9 cellular contexts compared by ENCODE assay signal in the genomic region with DNA sequence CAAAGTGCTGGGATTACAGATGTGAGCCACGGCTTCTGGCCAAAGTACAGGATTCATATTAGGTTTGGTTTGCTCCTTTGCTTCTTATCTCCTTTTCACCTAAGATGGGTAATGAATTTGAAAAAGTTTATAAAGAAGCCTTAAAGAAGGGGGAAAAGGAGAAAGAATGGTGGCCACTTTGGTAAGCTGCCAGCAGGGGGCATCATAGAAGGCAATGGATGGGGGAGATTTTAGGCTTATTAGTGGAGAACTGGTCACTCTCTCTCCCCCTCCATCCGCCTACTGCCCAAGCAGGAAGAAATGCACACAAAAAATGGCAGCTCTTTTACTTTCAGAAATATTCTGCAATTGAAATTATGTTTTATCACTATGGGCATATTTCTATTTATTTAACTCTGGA. TPM values are rescaled to one million over a fixed set of nuclear protein-coding genes. Genes with fewer than 3 reads are reported as not detected.
DNase-seq lines count a peak whose midpoint lies in the region; ATAC-seq, FAIRE-seq and TF ChIP-seq lines count a peak whose summit lies in the region.
"Had no signal": no experiment of that assay in that cellular context is flagged by ENCODE, and none has a peak within 500 bp of the region (broad histone marks: within the 10 kb centered on the region; RNA-seq: fewer than 3 reads in every experiment).

No MANE protein-coding gene starts in this region.

- no peak overlapping the region for H3K23ac ChIP-seq in trophoblast cell (ENCODE audit: low read length)

- no peaks in the 10 kb centered on the region for H3K36me3 ChIP-seq in bronchial epithelial cell (ENCODE audit: control insufficient read depth, insufficient read depth, low read length)
- H3K36me3 ChIP-seq in trophoblast cell (ENCODE audit: control insufficient read depth in 1 of 2, insufficient read depth in 2 of 2, low read length in 2 of 2), result no peaks in the 10 kb centered on the region

- H4K8ac ChIP-seq in trophoblast cell (ENCODE audit: low read depth, low read length), result no peak overlapping the region

- H3K4ac ChIP-seq in trophoblast cell (ENCODE audit: low read depth, low read length), result no peak overlapping the region

- no peak overlapping the region for H4K91ac ChIP-seq in trophoblast cell (ENCODE audit: low read depth, low read length)

- H2BK120ac ChIP-seq in trophoblast cell (ENCODE audit: insufficient read depth, low read length, poor library complexity), result no peak overlapping the region

- H3K79me2 ChIP-seq in trophoblast cell (ENCODE audit: control insufficient read depth, insufficient read depth, low read length, poor library complexity), result no peaks in the 10 kb centered on the region

- no peaks in the 10 kb centered on the region for H3K79me1 ChIP-seq in trophoblast cell (ENCODE audit: low read length)

- no peak overlapping the region for H2AFZ ChIP-seq in trophoblast cell (ENCODE audit: insufficient read depth, low read length, poor library complexity)

- no peak overlapping the region for H3K18ac ChIP-seq in trophoblast cell (ENCODE audit: low read length)

- H2BK5ac ChIP-seq in trophoblast cell (ENCODE audit: low read depth, low read length, poor library complexity), result no peak overlapping the region

- no peaks in the 10 kb centered on the region for H3K4me1 ChIP-seq in trophoblast cell (ENCODE audit: control insufficient read depth in 1 of 2, insufficient read depth in 2 of 2, low read length in 2 of 2)

- H3K9me3 ChIP-seq in trophoblast cell (ENCODE audit: insufficient read depth, low read depth, low read length), result no peaks in the 10 kb centered on the region

- no peak for FAIRE-seq in bronchial epithelial cell (lab: Jason Lieb, UNC)

- no peak overlapping the region for H3K14ac ChIP-seq in trophoblast cell (ENCODE audit: low read length)

- H3K4me2 ChIP-seq in trophoblast cell (ENCODE audit: low read length), result no peak overlapping the region

- no peak overlapping the region for H2AK5ac ChIP-seq in trophoblast cell (ENCODE audit: low read length)

- H3K4me3 ChIP-seq in bronchial epithelial cell (ENCODE audit: low read depth, low read length) (no peak overlapping the region), trophoblast cell (ENCODE audit: low read depth, low read length) (no peak overlapping the region)

- no peak for ATAC-seq in GM18861 (IDR thresholded peaks at IDR 0.05; ENCODE audit: unreplicated experiment)
- no peak for ATAC-seq in HG03095 (IDR thresholded peaks at IDR 0.05; ENCODE audit: unreplicated experiment)
- ATAC-seq: activated naive CD4-positive, alpha-beta T cell treated with anti-CD3 and anti-CD28 coated beads, Interleukin-2, amount 50 U/mL, for 72 hours had no signal

- TF ChIP-seq CTCF in bronchial epithelial cell (IDR thresholded peaks at IDR 0.05; ENCODE audit: insufficient read depth, low read length, severe bottlenecking), result peak; percentile 38

- H3K27ac ChIP-seq in trophoblast cell (ENCODE audit: low read depth, low read length), result no peak overlapping the region

- H2BK12ac ChIP-seq in trophoblast cell (ENCODE audit: low read length), result no peak overlapping the region

- no peak overlapping the region for H3K9ac ChIP-seq in trophoblast cell (ENCODE audit: low read length)

- no peaks in the 10 kb centered on the region for H3K27me3 ChIP-seq in bronchial epithelial cell (ENCODE audit: control insufficient read depth, insufficient read depth, low read length)
- no peaks in the 10 kb centered on the region for H3K27me3 ChIP-seq in trophoblast cell (ENCODE audit: insufficient read depth, low read length)

- WGBS in trophoblast cell (ENCODE audit: extremely low coverage, insufficient coverage, insufficient read length), result no CpG with 5 or more reads among the region's 2 CpGs

- H4K12ac ChIP-seq in trophoblast cell (ENCODE audit: low read depth, low read length), result no peak overlapping the region

- DNase-seq in ELR (ENCODE audit: low read depth) (peak; percentile 15), HuH-7 (ENCODE audit: low spot score) (peak; percentile 8), bronchial epithelial cell (ENCODE audit: low read depth) (no peak), trophoblast cell (peak; percentile 9 to 36), epidermal melanocyte (ENCODE audit: insufficient read length, low spot score) (no peak)
- DNase-seq: RPMI8226 had no signal

RNA-seq across cellular contexts. Expression of a gene that starts 32.0 kb away (rescaled TPM):
- not detected in 2 replicates for total RNA-seq in bronchial epithelial cell
- 4.9 and 5.5 TPM in 2 replicates for polyA plus RNA-seq in trophoblast cell (2013)
- total RNA-seq: activated naive CD4-positive, alpha-beta T cell treated with anti-CD3 and anti-CD28 coated beads, Interleukin-2, amount 50 U/mL, for 72 hours had no signal

Comparison
In these comparisons a context has a peak if more than half of its experiments do, and no peak if none do; other contexts are left out.
1. DNase-seq: peak in ELR (single experiment), HuH-7 (single experiment) and trophoblast cell (2 of 2); none in bronchial epithelial cell (single experiment) and epidermal melanocyte (single experiment).